Comparison of ENCODE assay signal across 8 cellular contexts in genomic region chr19:44212865-44213346, GRCh38. TPM values are rescaled to one million over a fixed set of nuclear protein-coding genes. Genes with fewer than 3 reads are reported as not detected.
A peak's percentile ranks its signal among the peaks of the same experiment; 100 is the strongest.
DNase-seq lines count a peak whose midpoint lies in the region; ATAC-seq and TF ChIP-seq lines count a peak whose summit lies in the region.

No MANE protein-coding gene starts in this region.

- peaks cover 9 to 25% (median 21%) of the 10 kb centered on the region in 10 experiments for H3K4me1 ChIP-seq in BLaER1 treated with 17β-estradiol and CSF1 and Interleukin-3, amounts not matched to agents 10 nM and 100 nM

- ATAC-seq in GM21529 (IDR thresholded peaks at IDR 0.05; ENCODE audit: unreplicated experiment): peak; percentile 23
- peak; percentile 7 for ATAC-seq in left colon

- DNase-seq in NCI-H748 (lab: John Stamatoyannopoulos, UW; ENCODE audit: unreplicated experiment): peak; percentile 59
- peak; percentile 31 to 46 for DNase-seq in cardiac fibroblast (ENCODE audit: low read depth in 2 of 2)
- DNase-seq in left colon: no peak
- peak; percentile 16 for DNase-seq in stromal cell of bone marrow (ENCODE audit: low read depth)
- no peak for DNase-seq in NOMO-1 (lab: John Stamatoyannopoulos, UW; ENCODE audit: unreplicated experiment in 2 of 2)
- DNase-seq in activated gamma-delta T cell (lab: John Stamatoyannopoulos, UW): no peak

- no peak for TF ChIP-seq CTCF in cardiac fibroblast (IDR thresholded peaks at IDR 0.05; ENCODE audit: low read depth, low read length)

- H3K4me3 ChIP-seq in BLaER1 treated with 17β-estradiol and CSF1 and Interleukin-3, amounts not matched to agents 10 nM and 100 nM: peak overlapping the region; percentile 69 to 85 (median 81)
- H3K4me3 ChIP-seq in cardiac fibroblast (replicated peaks in 1 of 2; ENCODE audit: low read depth in 2 of 2, low read length in 2 of 2): peak overlapping the region; percentile 84 to 86

- peaks cover 30 to 38% (median 36%) of the 10 kb centered on the region in 11 experiments for H3K36me3 ChIP-seq in BLaER1 treated with 17β-estradiol and CSF1 and Interleukin-3, amounts not matched to agents 10 nM and 100 nM

- no peaks in the 10 kb centered on the region for H3K27me3 ChIP-seq in BLaER1 treated with 17β-estradiol and CSF1 and Interleukin-3, amounts not matched to agents 10 nM and 100 nM

- peak overlapping the region; percentile 68 to 90 (median 82); a peak in 21 of 22 replicates for H3K27ac ChIP-seq in BLaER1 treated with 17β-estradiol and CSF1 and Interleukin-3, amounts not matched to agents 10 nM and 100 nM

- intact Hi-C loops in left colon (cut with DNase I, micrococcal nuclease): no loop called here

- peaks cover 0 to 15% (median 9%) of the 10 kb centered on the region in 11 experiments; a peak in 11 of 22 replicates for H3K9me3 ChIP-seq in BLaER1 treated with 17β-estradiol and CSF1 and Interleukin-3, amounts not matched to agents 10 nM and 100 nM (replicated peaks in 1 of 11)

- peak overlapping the region; percentile 65 to 92 (median 81) for H3K4me2 ChIP-seq in BLaER1 treated with 17β-estradiol and CSF1 and Interleukin-3, amounts not matched to agents 10 nM and 100 nM

- H3K9ac ChIP-seq in BLaER1 treated with 17β-estradiol and CSF1 and Interleukin-3, amounts not matched to agents 10 nM and 100 nM: peak overlapping the region; percentile 78 to 88 (median 83)

- peaks cover 0 to 7% (median 0%) of the 10 kb centered on the region in 11 experiments; a peak in 1 of 22 replicates for H4K20me1 ChIP-seq in BLaER1 treated with 17β-estradiol and CSF1 and Interleukin-3, amounts not matched to agents 10 nM and 100 nM

RNA-seq across cellular contexts. Expression of gene ZNF227, which starts 0.6 kb away (rescaled TPM):
- total RNA-seq in left colon: 10 to 100 TPM; 10.1 to 13.5 TPM

RNA-seq across cellular contexts. Expression of gene ZNF233, which starts 46.8 kb away (rescaled TPM):
- total RNA-seq in left colon: 1 to 10 TPM; 1.5 to 1.7 TPM

RNA-seq across cellular contexts. Expression of gene ZNF226, which starts 48.0 kb away (rescaled TPM):
- 10 to 100 TPM; 16.1 to 20.3 TPM for total RNA-seq in left colon

Comparison
In these comparisons a context has a peak if more than half of its experiments do, and no peak if none do; other contexts are left out.
1. DNase-seq: peak in NCI-H748 (single experiment), cardiac fibroblast (2 of 2) and stromal cell of bone marrow (single experiment); none in left colon (0 of 2), NOMO-1 (0 of 2) and activated gamma-delta T cell (single experiment).